Comparison of ENCODE assay signal across 1 cellular context in the genomic region with DNA sequence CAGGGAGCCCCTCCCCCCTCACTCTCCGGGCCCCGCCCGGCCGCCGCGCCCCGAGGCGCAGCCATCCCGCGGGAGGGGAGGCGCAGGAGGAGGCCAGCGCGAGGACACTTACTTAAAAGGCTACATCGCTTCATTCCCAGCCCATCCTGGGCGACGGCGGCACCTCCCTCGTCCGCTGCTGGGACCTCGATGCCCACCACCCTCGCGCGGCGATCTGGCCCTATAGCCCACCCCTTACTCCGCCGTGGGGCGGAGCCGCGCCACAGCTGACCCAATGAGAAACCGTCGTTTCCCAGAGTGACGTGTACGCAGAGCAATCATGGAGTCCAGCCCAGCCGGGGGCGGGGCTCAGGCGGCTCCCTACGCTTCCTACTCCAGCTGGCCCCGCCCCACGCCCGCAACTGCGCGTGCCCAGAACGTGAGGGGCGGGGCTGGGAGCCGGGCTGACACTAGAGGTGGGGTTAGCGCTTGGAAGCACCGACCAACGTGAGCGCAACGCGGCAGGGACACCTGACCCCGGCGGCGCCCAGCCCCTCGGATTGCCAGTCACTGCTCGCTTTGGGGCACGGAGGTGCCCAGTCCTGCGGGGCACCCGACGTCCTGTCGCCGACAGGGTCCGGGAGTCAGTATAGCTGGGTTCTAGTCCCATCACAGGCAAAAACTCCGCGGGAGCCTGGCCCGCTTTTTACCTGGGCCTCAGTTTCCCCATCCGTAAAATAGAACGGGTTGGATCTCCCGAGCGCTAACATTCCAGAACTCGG.
TF ChIP-seq lines count a peak whose summit lies in the region.

A gene (minus strand): TSS at position 222 of the 761 bp plus-strand sequence. CDS start 16,165 bp downstream, outside the sequence.

TF ChIP-seq in HCT116, 20 proteins besides CTCF, POLR2A, EP300 and RAD21 (continued from another document):
- TF ChIP-seq, protein P1, sequence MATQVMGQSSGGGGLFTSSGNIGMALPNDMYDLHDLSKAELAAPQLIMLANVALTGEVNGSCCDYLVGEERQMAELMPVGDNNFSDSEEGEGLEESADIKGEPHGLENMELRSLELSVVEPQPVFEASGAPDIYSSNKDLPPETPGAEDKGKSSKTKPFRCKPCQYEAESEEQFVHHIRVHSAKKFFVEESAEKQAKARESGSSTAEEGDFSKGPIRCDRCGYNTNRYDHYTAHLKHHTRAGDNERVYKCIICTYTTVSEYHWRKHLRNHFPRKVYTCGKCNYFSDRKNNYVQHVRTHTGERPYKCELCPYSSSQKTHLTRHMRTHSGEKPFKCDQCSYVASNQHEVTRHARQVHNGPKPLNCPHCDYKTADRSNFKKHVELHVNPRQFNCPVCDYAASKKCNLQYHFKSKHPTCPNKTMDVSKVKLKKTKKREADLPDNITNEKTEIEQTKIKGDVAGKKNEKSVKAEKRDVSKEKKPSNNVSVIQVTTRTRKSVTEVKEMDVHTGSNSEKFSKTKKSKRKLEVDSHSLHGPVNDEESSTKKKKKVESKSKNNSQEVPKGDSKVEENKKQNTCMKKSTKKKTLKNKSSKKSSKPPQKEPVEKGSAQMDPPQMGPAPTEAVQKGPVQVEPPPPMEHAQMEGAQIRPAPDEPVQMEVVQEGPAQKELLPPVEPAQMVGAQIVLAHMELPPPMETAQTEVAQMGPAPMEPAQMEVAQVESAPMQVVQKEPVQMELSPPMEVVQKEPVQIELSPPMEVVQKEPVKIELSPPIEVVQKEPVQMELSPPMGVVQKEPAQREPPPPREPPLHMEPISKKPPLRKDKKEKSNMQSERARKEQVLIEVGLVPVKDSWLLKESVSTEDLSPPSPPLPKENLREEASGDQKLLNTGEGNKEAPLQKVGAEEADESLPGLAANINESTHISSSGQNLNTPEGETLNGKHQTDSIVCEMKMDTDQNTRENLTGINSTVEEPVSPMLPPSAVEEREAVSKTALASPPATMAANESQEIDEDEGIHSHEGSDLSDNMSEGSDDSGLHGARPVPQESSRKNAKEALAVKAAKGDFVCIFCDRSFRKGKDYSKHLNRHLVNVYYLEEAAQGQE (IDR thresholded peaks at IDR 0.05; ENCODE audit: low read depth): no peak
